18 cellular contexts compared by ENCODE assay signal in the genomic region with DNA sequence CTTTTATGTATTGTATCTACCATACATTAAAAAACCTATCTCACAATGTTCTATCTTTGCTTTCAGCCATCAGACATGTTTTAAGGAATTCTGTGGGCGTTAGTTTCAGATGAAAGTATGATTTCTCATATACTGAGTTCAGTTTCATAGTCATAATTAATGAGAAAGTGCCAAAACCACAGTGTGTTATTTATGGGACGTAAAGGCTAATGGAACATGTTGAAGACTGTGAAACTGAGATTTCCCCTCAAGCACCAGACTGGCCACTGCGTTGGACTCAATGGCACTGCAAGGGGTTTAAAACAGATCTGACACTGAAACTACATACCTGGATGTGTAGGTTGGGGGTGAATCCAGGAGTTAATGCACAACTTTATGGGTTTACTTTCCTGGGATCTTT. TPM values are rescaled to one million over a fixed set of nuclear protein-coding genes. Genes with fewer than 3 reads are reported as not detected.
A peak's percentile ranks its signal among the peaks of the same experiment; 100 is the strongest.
DNase-seq lines count a peak whose midpoint lies in the region; ATAC-seq lines count a peak whose summit lies in the region.
"Had no signal": no experiment of that assay in that cellular context is flagged by ENCODE, and none has a peak within 500 bp of the region (broad histone marks: within the 10 kb centered on the region; RNA-seq: fewer than 3 reads in every experiment).

No MANE protein-coding gene starts in this region.

- peaks cover 25% of the 10 kb centered on the region for H3K4me1 Mint-ChIP-seq in activated naive CD8-positive, alpha-beta T cell treated with anti-CD3 and anti-CD28 coated beads for 36 hours
- H3K4me1 Mint-ChIP-seq: B cell, brain had no signal

- H3K4me3 Mint-ChIP-seq in activated naive CD8-positive, alpha-beta T cell treated with anti-CD3 and anti-CD28 coated beads for 36 hours: no peak overlapping the region
- H3K4me3 Mint-ChIP-seq: B cell, brain had no signal

- ATAC-seq in GM18498 (IDR thresholded peaks at IDR 0.05; ENCODE audit: unreplicated experiment) (peak; percentile 64), GM18907 (IDR thresholded peaks at IDR 0.05; ENCODE audit: unreplicated experiment) (peak; percentile 45), HG02642 (IDR thresholded peaks at IDR 0.05; ENCODE audit: poor library complexity, unreplicated experiment) (peak; percentile 56), GM18873 (IDR thresholded peaks at IDR 0.05; ENCODE audit: low FRiP score, unreplicated experiment) (no peak)
- ATAC-seq: left cardiac atrium had no signal

- H3K27me3 Mint-ChIP-seq in activated naive CD8-positive, alpha-beta T cell treated with anti-CD3 and anti-CD28 coated beads for 36 hours: no peaks in the 10 kb centered on the region
- H3K27me3 Mint-ChIP-seq: B cell, brain had no signal

- peak overlapping the region; percentile 84 for H3K27ac Mint-ChIP-seq in activated naive CD8-positive, alpha-beta T cell treated with anti-CD3 and anti-CD28 coated beads for 36 hours
- H3K27ac Mint-ChIP-seq: B cell, brain had no signal

- peak; percentile 8 for DNase-seq in activated naive CD8-positive, alpha-beta T cell treated with anti-CD3 and anti-CD28 coated beads for 36 hours
- DNase-seq in middle frontal gyrus (ENCODE audit: extremely low spot score, low spot score) (no peak), DMS 273 (lab: John Stamatoyannopoulos, UW; ENCODE audit: unreplicated experiment) (no peak)
- DNase-seq: activated CD4-positive, alpha-beta T cell treated with anti-CD3 and anti-CD28 coated beads for 1 hour; DMS153; HCEC 1CT; hippocampal formation; left cardiac atrium; MV-4-11; ovary; SHP77 treated with DMSO at 0.1 percent for 48 hours; T-helper 2 cell had no signal

- peaks cover 3% of the 10 kb centered on the region for H3K9me3 Mint-ChIP-seq in activated naive CD8-positive, alpha-beta T cell treated with anti-CD3 and anti-CD28 coated beads for 36 hours
- H3K9me3 Mint-ChIP-seq: brain had no signal

- no peaks in the 10 kb centered on the region for H3K36me3 Mint-ChIP-seq in activated naive CD8-positive, alpha-beta T cell treated with anti-CD3 and anti-CD28 coated beads for 36 hours
- H3K36me3 Mint-ChIP-seq: brain had no signal

RNA-seq across cellular contexts. Expression of a gene that starts 32.0 kb away (rescaled TPM):
- total RNA-seq in activated naive CD8-positive, alpha-beta T cell treated with anti-CD3 and anti-CD28 coated beads for 36 hours: 1 to 10 TPM; 4.3 TPM

RNA-seq across cellular contexts. Expression of a gene that starts 36.1 kb away (rescaled TPM):
- total RNA-seq in activated naive CD8-positive, alpha-beta T cell treated with anti-CD3 and anti-CD28 coated beads for 36 hours: 10 to 100 TPM; 97.3 to 99.7 TPM
